8 cellular contexts compared by ENCODE assay signal in the genomic region with DNA sequence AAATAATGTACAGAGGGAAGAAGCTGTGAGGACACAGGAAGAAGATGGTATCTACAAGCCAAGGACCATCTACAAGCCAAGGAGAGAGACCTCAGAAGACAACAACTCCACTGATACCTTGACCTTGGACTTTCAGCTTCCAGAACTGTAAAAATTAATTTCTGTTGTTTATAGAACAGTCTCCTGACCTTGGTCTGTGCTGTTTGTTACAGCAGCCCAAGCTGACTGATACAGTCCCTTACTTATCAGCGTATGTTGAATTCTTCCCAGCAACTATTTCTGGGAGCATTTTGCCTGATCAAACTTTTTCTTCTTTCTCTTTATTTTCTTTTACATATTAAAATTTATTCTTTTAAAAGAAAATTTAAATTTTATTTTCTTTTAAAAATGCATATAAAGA.
"Had no signal": no experiment of that assay in that cellular context is flagged by ENCODE, and none has a peak within 500 bp of the region (broad histone marks: within the 10 kb centered on the region; RNA-seq: fewer than 3 reads in every experiment).

No MANE protein-coding gene starts in this region.

- FAIRE-seq: G401.6, GM12878, GM12891, GM12892, GM18507, GM19239 had no signal

- ATAC-seq: GM12878 had no signal

- H3K4me3 ChIP-seq: GM12878 had no signal

- DNase-seq: GDM1, GF-D8 had no signal
